Comparison of ENCODE assay signal across 1 cellular context in the genomic region with DNA sequence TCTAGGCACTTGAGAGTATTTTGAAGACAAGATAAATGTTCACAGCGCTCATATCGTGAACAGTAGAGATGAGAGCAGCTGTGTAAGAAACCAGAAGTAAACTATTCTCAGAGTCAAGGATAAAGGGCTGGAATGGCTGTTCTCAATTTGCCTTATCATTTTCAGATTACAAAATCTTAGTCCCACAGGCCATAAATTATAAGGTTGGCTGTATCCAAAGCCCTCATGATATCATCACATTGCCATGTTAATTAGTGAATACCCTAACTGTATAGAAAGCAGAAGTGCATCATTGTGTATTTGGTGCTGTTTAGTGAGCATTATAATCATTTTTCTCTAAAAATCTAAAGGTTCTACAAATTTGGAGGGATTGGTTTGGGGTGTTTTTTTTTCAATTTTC.
TF ChIP-seq lines count a peak whose summit lies in the region.

No MANE protein-coding gene starts in this region.

TF ChIP-seq in IMR-90, 13 proteins besides CTCF, POLR2A, EP300 and RAD21 (continued from another document):
- TF ChIP-seq NFE2L2 (IDR thresholded peaks at IDR 0.05; ENCODE audit: low read depth, low read length) = no peak
- TF ChIP-seq BHLHE40 (IDR thresholded peaks at IDR 0.05; ENCODE audit: low read depth, low read length) = no peak
- TF ChIP-seq MXI1 (IDR thresholded peaks at IDR 0.05; ENCODE audit: borderline replicate concordance, low read depth, low read length) = no peak
- TF ChIP-seq FOS (IDR thresholded peaks at IDR 0.05; ENCODE audit: low read depth, low read length) = no peak
- TF ChIP-seq, protein P1, sequence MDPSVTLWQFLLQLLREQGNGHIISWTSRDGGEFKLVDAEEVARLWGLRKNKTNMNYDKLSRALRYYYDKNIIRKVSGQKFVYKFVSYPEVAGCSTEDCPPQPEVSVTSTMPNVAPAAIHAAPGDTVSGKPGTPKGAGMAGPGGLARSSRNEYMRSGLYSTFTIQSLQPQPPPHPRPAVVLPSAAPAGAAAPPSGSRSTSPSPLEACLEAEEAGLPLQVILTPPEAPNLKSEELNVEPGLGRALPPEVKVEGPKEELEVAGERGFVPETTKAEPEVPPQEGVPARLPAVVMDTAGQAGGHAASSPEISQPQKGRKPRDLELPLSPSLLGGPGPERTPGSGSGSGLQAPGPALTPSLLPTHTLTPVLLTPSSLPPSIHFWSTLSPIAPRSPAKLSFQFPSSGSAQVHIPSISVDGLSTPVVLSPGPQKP (IDR thresholded peaks at IDR 0.05; ENCODE audit: borderline replicate concordance, low read depth, low read length) = no peak
- no peak for TF ChIP-seq CHD1 (IDR thresholded peaks at IDR 0.05; ENCODE audit: low read depth, low read length)
- TF ChIP-seq, protein P2, sequence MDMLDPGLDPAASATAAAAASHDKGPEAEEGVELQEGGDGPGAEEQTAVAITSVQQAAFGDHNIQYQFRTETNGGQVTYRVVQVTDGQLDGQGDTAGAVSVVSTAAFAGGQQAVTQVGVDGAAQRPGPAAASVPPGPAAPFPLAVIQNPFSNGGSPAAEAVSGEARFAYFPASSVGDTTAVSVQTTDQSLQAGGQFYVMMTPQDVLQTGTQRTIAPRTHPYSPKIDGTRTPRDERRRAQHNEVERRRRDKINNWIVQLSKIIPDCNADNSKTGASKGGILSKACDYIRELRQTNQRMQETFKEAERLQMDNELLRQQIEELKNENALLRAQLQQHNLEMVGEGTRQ (IDR thresholded peaks at IDR 0.05; ENCODE audit: low read depth, low read length) = no peak
- no peak for TF ChIP-seq RCOR1 (IDR thresholded peaks at IDR 0.05; ENCODE audit: insufficient replicate concordance, low read length)
- TF ChIP-seq MAFK (IDR thresholded peaks at IDR 0.05; ENCODE audit: low read depth, low read length) = no peak
- TF ChIP-seq MAZ (IDR thresholded peaks at IDR 0.05; ENCODE audit: borderline replicate concordance, low read depth, low read length) = no peak
